ENCODE assay signal across 1 cellular context in the genomic region with DNA sequence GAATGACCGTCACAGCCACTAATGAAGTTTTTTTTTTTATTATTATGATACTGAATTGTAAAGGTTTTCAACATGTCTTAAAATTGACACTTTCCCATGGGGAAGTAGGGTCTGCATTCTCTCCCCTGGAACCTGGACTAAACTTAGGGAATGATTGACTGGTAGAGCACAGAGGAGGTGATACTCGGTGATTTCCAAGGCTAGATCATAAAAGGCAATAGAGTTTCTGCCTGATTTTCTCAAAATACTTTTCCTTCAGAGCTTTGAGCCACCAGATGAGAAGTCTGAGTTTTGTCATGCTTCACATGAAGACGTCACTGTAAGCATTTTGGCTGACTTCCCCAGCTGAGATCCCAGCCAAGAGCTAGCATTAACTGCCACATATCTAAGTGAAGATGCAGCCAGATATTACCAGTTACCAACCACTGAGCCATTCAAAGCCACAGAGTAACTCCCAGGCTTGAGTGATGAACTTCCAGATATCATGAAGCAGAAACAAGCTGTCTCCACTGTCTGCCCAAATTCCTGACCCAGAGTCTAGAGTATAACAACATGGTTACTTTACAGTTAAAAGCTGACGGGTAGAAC.
TF ChIP-seq lines count a peak whose summit lies in the region.

No MANE protein-coding gene starts in this region.

TF ChIP-seq in GM12878, 131 proteins besides CTCF, POLR2A, EP300 and RAD21 (continued from another document):
- TF ChIP-seq ZBED1 (IDR thresholded peaks at IDR 0.05; ENCODE audit: borderline replicate concordance) (no peak), CREM (IDR thresholded peaks at IDR 0.05; ENCODE audit: low read depth) (0 out of 2 replicates have a peak, but pooled peaks have one; percentile 37), SUZ12 (IDR thresholded peaks at IDR 0.05; ENCODE audit: unreplicated experiment) (no peak), EGR1 (IDR thresholded peaks at IDR 0.05; ENCODE audit: borderline replicate concordance in 1 of 2, low read depth in 2 of 2, low read length in 2 of 2) (no peak), BCL11A (IDR thresholded peaks at IDR 0.05; ENCODE audit: low read depth, low read length) (no peak), JUND (IDR thresholded peaks at IDR 0.05; ENCODE audit: low read depth, low read length) (no peak)
- TF ChIP-seq, protein P1, sequence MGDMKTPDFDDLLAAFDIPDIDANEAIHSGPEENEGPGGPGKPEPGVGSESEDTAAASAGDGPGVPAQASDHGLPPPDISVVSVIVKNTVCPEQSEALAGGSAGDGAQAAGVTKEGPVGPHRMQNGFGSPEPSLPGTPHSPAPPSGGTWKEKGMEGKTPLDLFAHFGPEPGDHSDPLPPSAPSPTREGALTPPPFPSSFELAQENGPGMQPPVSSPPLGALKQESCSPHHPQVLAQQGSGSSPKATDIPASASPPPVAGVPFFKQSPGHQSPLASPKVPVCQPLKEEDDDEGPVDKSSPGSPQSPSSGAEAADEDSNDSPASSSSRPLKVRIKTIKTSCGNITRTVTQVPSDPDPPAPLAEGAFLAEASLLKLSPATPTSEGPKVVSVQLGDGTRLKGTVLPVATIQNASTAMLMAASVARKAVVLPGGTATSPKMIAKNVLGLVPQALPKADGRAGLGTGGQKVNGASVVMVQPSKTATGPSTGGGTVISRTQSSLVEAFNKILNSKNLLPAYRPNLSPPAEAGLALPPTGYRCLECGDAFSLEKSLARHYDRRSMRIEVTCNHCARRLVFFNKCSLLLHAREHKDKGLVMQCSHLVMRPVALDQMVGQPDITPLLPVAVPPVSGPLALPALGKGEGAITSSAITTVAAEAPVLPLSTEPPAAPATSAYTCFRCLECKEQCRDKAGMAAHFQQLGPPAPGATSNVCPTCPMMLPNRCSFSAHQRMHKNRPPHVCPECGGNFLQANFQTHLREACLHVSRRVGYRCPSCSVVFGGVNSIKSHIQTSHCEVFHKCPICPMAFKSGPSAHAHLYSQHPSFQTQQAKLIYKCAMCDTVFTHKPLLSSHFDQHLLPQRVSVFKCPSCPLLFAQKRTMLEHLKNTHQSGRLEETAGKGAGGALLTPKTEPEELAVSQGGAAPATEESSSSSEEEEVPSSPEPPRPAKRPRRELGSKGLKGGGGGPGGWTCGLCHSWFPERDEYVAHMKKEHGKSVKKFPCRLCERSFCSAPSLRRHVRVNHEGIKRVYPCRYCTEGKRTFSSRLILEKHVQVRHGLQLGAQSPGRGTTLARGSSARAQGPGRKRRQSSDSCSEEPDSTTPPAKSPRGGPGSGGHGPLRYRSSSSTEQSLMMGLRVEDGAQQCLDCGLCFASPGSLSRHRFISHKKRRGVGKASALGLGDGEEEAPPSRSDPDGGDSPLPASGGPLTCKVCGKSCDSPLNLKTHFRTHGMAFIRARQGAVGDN (IDR thresholded peaks at IDR 0.05): no peak
